In the genomic region with DNA sequence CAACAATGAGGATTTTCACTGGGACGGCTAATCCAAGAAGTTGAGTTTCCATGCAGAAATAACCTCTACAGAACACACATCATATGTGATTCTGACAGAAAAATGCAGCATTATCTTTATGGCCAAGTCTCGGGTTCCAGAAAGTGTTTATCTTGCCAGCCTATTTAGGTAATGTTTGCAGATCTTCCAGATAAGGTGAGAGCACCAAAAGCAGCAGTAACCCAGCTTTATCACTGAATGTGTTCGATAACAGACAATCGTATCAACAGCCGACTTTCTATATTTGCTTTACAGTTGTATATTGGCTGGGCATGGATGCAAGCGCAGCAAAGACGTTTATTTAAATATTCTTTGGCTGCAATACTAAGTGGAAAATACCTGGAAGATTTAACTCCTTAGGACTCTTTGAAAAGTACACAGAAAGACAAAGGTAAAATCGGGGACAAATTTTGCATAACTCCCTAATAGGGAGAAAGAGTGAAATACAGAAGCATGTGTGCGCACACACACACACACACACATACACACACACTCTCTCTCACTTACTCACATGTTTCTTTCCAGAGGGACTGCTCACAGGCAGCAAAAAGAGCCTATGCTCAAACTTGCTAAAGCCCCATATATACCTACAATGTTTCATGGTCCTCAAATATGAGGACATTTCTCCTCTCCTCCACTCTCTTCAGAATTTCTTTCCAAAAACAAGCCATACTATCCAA, we compare ENCODE assay signal across 18 cellular contexts.
"Had no signal": no experiment of that assay in that cellular context is flagged by ENCODE, and none has a peak within 500 bp of the region (broad histone marks: within the 10 kb centered on the region; RNA-seq: fewer than 3 reads in every experiment).

No MANE protein-coding gene starts in this region.

- ATAC-seq: activated naive CD4-positive, alpha-beta T cell treated with anti-CD3 and anti-CD28 coated beads, Interleukin-2, amount 50 U/mL, for 72 hours; foreskin keratinocyte; right lobe of liver; stimulated activated naive CD8-positive, alpha-beta T cell treated with anti-CD3 and anti-CD28 coated beads, Interleukin-15, Interleukin-2, amounts not matched to agents 100 U/mL and 50 U/mL, for 24 hours; upper lobe of right lung had no signal

- H3K4me3 Mint-ChIP-seq: activated CD4-positive, alpha-beta memory T cell treated with anti-CD3 and anti-CD28 coated beads for 36 hours; activated T-cell treated with anti-CD3 and anti-CD28 coated beads, Interleukin-2, amount 50 U/mL, for 24 hours had no signal

- H3K27me3 Mint-ChIP-seq: activated CD4-positive, alpha-beta memory T cell treated with anti-CD3 and anti-CD28 coated beads for 36 hours; activated T-cell treated with anti-CD3 and anti-CD28 coated beads, Interleukin-2, amount 50 U/mL, for 24 hours had no signal

- H3K4me3 ChIP-seq: coronary artery, esophagus squamous epithelium, right lobe of liver, smooth muscle cell, testis, upper lobe of right lung had no signal

- DNase-seq: activated CD4-positive, alpha-beta memory T cell treated with anti-CD3 and anti-CD28 coated beads for 36 hours; activated effector memory CD4-positive, alpha-beta T cell treated with Interleukin-2 at 50 U/mL for 16 hours; activated T-cell treated with anti-CD3 and anti-CD28 coated beads, Interleukin-2, amount 50 U/mL, for 24 hours; amniotic stem cell; central memory CD4-positive, alpha-beta T cell; effector CD4-positive, alpha-beta T cell; esophagus squamous epithelium; foreskin keratinocyte; glutamatergic neuron; right lobe of liver; stimulated activated naive CD8-positive, alpha-beta T cell treated with anti-CD3 and anti-CD28 coated beads, Interleukin-15, Interleukin-2, amounts not matched to agents 100 U/mL and 50 U/mL, for 24 hours; T-helper 1 cell; testis; upper lobe of right lung; WERI-Rb-1 had no signal

- H3K27ac ChIP-seq: coronary artery, esophagus squamous epithelium, right lobe of liver, testis, upper lobe of right lung, WERI-Rb-1 had no signal

- H3K4me1 ChIP-seq: testis, upper lobe of right lung had no signal

- H3K9me3 Mint-ChIP-seq: activated CD4-positive, alpha-beta memory T cell treated with anti-CD3 and anti-CD28 coated beads for 36 hours; activated naive CD4-positive, alpha-beta T cell treated with anti-CD3 and anti-CD28 coated beads, Interleukin-2, amount 50 U/mL, for 72 hours; activated T-cell treated with anti-CD3 and anti-CD28 coated beads, Interleukin-2, amount 50 U/mL, for 24 hours had no signal

- H3K36me3 Mint-ChIP-seq: activated naive CD4-positive, alpha-beta T cell treated with anti-CD3 and anti-CD28 coated beads, Interleukin-2, amount 50 U/mL, for 72 hours had no signal

- H3K9me3 ChIP-seq: esophagus squamous epithelium, right lobe of liver, testis, upper lobe of right lung had no signal

- H3K27ac Mint-ChIP-seq: activated CD4-positive, alpha-beta memory T cell treated with anti-CD3 and anti-CD28 coated beads for 36 hours; activated naive CD4-positive, alpha-beta T cell treated with anti-CD3 and anti-CD28 coated beads, Interleukin-2, amount 50 U/mL, for 72 hours; activated T-cell treated with anti-CD3 and anti-CD28 coated beads, Interleukin-2, amount 50 U/mL, for 24 hours had no signal

- H3K27me3 ChIP-seq: esophagus squamous epithelium, foreskin keratinocyte, right lobe of liver, testis, upper lobe of right lung had no signal
